Comparison of ENCODE assay signal across 16 cellular contexts in the genomic region with DNA sequence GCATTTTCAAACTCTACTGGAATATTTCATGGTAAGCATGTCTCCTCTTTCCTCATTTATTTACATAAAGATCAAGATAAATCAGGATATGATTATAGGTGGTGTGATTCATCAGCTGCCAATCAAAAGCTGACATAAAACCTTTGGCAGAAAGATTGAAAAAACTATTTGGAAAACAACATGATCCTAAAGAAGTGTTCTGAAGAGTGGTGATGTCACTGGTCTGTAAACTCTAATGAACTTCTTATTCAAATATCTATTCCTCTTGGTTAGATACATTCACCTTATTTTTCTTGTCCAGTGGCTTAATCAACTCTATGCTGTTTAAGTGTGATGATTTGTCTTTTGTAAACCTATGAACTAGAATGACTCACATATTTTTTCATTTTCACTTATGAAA.
DNase-seq lines count a peak whose midpoint lies in the region; FAIRE-seq and TF ChIP-seq lines count a peak whose summit lies in the region.
"Had no signal": no experiment of that assay in that cellular context is flagged by ENCODE, and none has a peak within 500 bp of the region (broad histone marks: within the 10 kb centered on the region; RNA-seq: fewer than 3 reads in every experiment).

No MANE protein-coding gene starts in this region.

- no peak overlapping the region for H2AFZ ChIP-seq in endothelial cell of umbilical vein (ENCODE audit: low read depth, low read length)
- H2AFZ ChIP-seq: GM23248 had no signal

- no peak overlapping the region for H3K9ac ChIP-seq in endothelial cell of umbilical vein (replicated peaks; ENCODE audit: extremely low read depth, insufficient read depth, low read length)
- H3K9ac ChIP-seq: GM23248 had no signal

- H3K27ac ChIP-seq in endothelial cell of umbilical vein (ENCODE audit: insufficient read depth, low read depth, low read length): no peak overlapping the region
- H3K27ac ChIP-seq: GM23248 had no signal

- no peak for TF ChIP-seq CTCF in endothelial cell of umbilical vein (IDR thresholded peaks at IDR 0.05; ENCODE audit: extremely low read depth in 1 of 2, insufficient read depth in 1 of 2, low read depth in 1 of 2, low read length in 2 of 2)

- dilution Hi-C loops in endothelial cell of umbilical vein (cut with MboI; ENCODE audit: extremely low pct_ligation_motif_present, low sequenced_read_pairs): no loop called here

- no TSS peak for BruUV-seq in endothelial cell of umbilical vein (replicated peaks; lab: Mats Ljungman, UMichigan)

- no peaks in the 10 kb centered on the region for H4K20me1 ChIP-seq in endothelial cell of umbilical vein (replicated peaks; ENCODE audit: control insufficient read depth, extremely low read depth, insufficient read depth, low read length)

- POLR2A ChIA-PET in endothelial cell of umbilical vein (lab: Charles Lee): no interaction called here

- H3K36me3 ChIP-seq in endothelial cell of umbilical vein (ENCODE audit: control insufficient read depth in 2 of 2, extremely low read depth in 1 of 2, insufficient read depth in 2 of 2, low read length in 2 of 2): no peaks in the 10 kb centered on the region

- H3K4me2 ChIP-seq in endothelial cell of umbilical vein (ENCODE audit: insufficient read depth, low read length): no peak overlapping the region

- CTCF ChIA-PET in endothelial cell of umbilical vein (lab: Charles Lee): interaction anchor here (0.6 to 1.3 kb wide), 4 partner anchors 13 to 540 kb away, joined by 3 to 4 read pairs (median 3); no protein-coding TSS in a partner anchor

- intact Hi-C loops in endothelial cell of umbilical vein (cut with micrococcal nuclease): no loop called here

- no peak for TF ChIP-seq POLR2A in endothelial cell of umbilical vein (IDR thresholded peaks at IDR 0.05; ENCODE audit: low read depth, low read length)

- H3K4me3 ChIP-seq in endothelial cell of umbilical vein (replicated peaks in 1 of 3; ENCODE audit: insufficient read depth in 1 of 3, low read depth in 1 of 3, low read length in 3 of 3): no peak overlapping the region
- H3K4me3 ChIP-seq: GM23248 had no signal

- FAIRE-seq in endothelial cell of umbilical vein (lab: Jason Lieb, UNC) (no peak), islet of Langerhans (lab: Jason Lieb, UNC) (peak; percentile 27), urothelium cell line (lab: Jason Lieb, UNC) (no peak)
- FAIRE-seq: H54 had no signal

- H3K27me3 ChIP-seq in endothelial cell of umbilical vein (ENCODE audit: control insufficient read depth in 2 of 2, insufficient read depth in 2 of 2, low read length in 2 of 2): no peaks in the 10 kb centered on the region

- DNase-seq in DMS53 (lab: John Stamatoyannopoulos, UW) (peak; percentile 64), NCI-H69 (lab: John Stamatoyannopoulos, UW) (peak; percentile 13), endothelial cell of umbilical vein (ENCODE audit: low read depth, low spot score) (peak; percentile 16), NOMO-1 treated with DMSO at 0.1 percent for 48 hours (lab: John Stamatoyannopoulos, UW; ENCODE audit: unreplicated experiment) (no peak), urothelium cell line (ENCODE audit: low spot score) (no peak), AML-193 (lab: John Stamatoyannopoulos, UW) (no peak)
- no peak for DNase-seq in activated CD4-positive, alpha-beta T cell treated with anti-CD3 and anti-CD28 coated beads, Interleukin-2, amount 50 U/mL, for 4 hours
- DNase-seq: ACHN; C1 segment of cervical spinal cord; Calu3; CD4-positive, alpha-beta T cell; DMS153; GF-D8; GM23248 had no signal

- no peaks in the 10 kb centered on the region for H3K9me1 ChIP-seq in endothelial cell of umbilical vein (replicated peaks; ENCODE audit: control insufficient read depth, extremely low read depth, insufficient read depth, low read length)

- H3K9me3 ChIP-seq in endothelial cell of umbilical vein (replicated peaks; ENCODE audit: control insufficient read depth, insufficient read depth, low read length): no peaks in the 10 kb centered on the region

- no peaks in the 10 kb centered on the region for H3K4me1 ChIP-seq in endothelial cell of umbilical vein (ENCODE audit: control insufficient read depth, extremely low read depth, insufficient read depth, low read length)

- no peaks in the 10 kb centered on the region for H3K79me2 ChIP-seq in endothelial cell of umbilical vein (ENCODE audit: control insufficient read depth, insufficient read depth, low read length)

TF ChIP-seq in endothelial cell of umbilical vein, 7 proteins besides CTCF, POLR2A, EP300 and RAD21:
- no peak for TF ChIP-seq EZH2 (IDR thresholded peaks at IDR 0.05; ENCODE audit: borderline replicate concordance, low read depth, low read length, severe bottlenecking)
- no peak for TF ChIP-seq FOS (IDR thresholded peaks at IDR 0.05; ENCODE audit: borderline replicate concordance, insufficient read depth, low read length)
- TF ChIP-seq GATA2 (IDR thresholded peaks at IDR 0.05; ENCODE audit: insufficient read depth, insufficient read length, low read depth, low read length): no peak
- no peak for TF ChIP-seq MYC (IDR thresholded peaks at IDR 0.05; ENCODE audit: low read depth, low read length)
- TF ChIP-seq, protein P1, sequence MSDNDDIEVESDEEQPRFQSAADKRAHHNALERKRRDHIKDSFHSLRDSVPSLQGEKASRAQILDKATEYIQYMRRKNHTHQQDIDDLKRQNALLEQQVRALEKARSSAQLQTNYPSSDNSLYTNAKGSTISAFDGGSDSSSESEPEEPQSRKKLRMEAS (IDR thresholded peaks at IDR 0.05; ENCODE audit: insufficient read depth, insufficient read length): no peak
- TF ChIP-seq POLR2AphosphoS5 (IDR thresholded peaks at IDR 0.05; ENCODE audit: insufficient read depth, low read depth, low read length): no peak
- no peak for TF ChIP-seq JUN (IDR thresholded peaks at IDR 0.05; ENCODE audit: borderline replicate concordance, insufficient read depth, insufficient read length, low read depth)
TF ChIP-seq in endothelial cell of umbilical vein: peak in this region for 0.

Comparison
In these comparisons a context has a peak if more than half of its experiments do, and no peak if none do; other contexts are left out.
1. DNase-seq: peak in DMS53 (single experiment), NCI-H69 (single experiment) and endothelial cell of umbilical vein (single experiment); none in activated CD4-positive, alpha-beta T cell treated with anti-CD3 and anti-CD28 coated beads, Interleukin-2, amount 50 U/mL, for 4 hours (0 of 2), NOMO-1 treated with DMSO at 0.1 percent for 48 hours (single experiment), urothelium cell line (single experiment) and AML-193 (0 of 2).